In the genomic region with DNA sequence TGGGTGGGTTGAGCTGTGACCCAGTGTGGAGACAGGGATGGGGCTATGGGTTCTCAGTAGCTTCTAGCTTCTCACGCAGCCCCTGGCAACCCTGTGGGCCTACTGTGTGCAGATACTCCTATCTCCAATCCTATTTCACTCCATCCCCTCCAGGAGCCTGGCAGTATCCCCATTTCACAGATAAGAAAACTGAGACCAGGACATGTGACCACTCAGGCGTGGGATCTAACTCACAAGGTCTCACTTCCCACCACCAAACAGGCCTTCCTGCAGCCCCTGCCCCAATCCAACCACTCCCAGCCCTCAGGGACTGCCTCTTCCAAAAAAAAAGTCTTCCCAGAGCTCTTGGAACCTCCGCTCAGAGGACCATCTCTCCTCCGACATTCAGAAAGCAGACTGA, we compare ENCODE assay signal across 1 cellular context.
TF ChIP-seq lines count a peak whose summit lies in the region.

No MANE protein-coding gene starts in this region.

TF ChIP-seq in K562, 482 proteins besides CTCF, POLR2A, EP300 and RAD21:
- TF ChIP-seq ELF2 (CRISPR knock-in tag; IDR thresholded peaks at IDR 0.05) (no peak), NONO (IDR thresholded peaks at IDR 0.05; ENCODE audit: low read depth in 2 of 2, low read length in 1 of 2) (no peak), TCF7 (IDR thresholded peaks at IDR 0.05; ENCODE audit: borderline replicate concordance) (no peak), ZKSCAN1 (IDR thresholded peaks at IDR 0.05; ENCODE audit: low read depth, low read length) (peak; percentile 69; the same call in 1 of the 2 replicates), RBM25 (IDR thresholded peaks at IDR 0.05; ENCODE audit: low read depth, low read length, severe bottlenecking) (peak; percentile 34), ZC3H4 (CRISPR knock-in tag; IDR thresholded peaks at IDR 0.05; ENCODE audit: borderline replicate concordance) (no peak), BCOR (IDR thresholded peaks at IDR 0.05) (peak; percentile 59), RBM34 (IDR thresholded peaks at IDR 0.05; ENCODE audit: borderline replicate concordance, insufficient read depth, low read length) (no peak), CTBP1 (IDR thresholded peaks at IDR 0.05; ENCODE audit: borderline replicate concordance) (no peak), ZZZ3 (IDR thresholded peaks at IDR 0.05) (no peak), ETS2 (tag; IDR thresholded peaks at IDR 0.05; ENCODE audit: borderline replicate concordance, poor library complexity, severe bottlenecking) (no peak), ELF1 (tag; IDR thresholded peaks at IDR 0.05) (no peak), SAFB2 (IDR thresholded peaks at IDR 0.05; ENCODE audit: borderline replicate concordance, low read depth, low read length, severe bottlenecking) (no peak), MBD1 (CRISPR knock-in tag; IDR thresholded peaks at IDR 0.05) (no peak), ZNF239 (CRISPR knock-in tag; IDR thresholded peaks at IDR 0.05) (no peak), RFX7 (CRISPR knock-in tag; IDR thresholded peaks at IDR 0.05) (no peak), ZNF75A (CRISPR knock-in tag; IDR thresholded peaks at IDR 0.05) (no peak), DNMT1 (IDR thresholded peaks at IDR 0.05) (no peak)
- TF ChIP-seq, protein P1, sequence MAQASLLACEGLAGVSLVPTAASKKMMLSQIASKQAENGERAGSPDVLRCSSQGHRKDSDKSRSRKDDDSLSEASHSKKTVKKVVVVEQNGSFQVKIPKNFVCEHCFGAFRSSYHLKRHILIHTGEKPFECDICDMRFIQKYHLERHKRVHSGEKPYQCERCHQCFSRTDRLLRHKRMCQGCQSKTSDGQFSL (CRISPR knock-in tag; IDR thresholded peaks at IDR 0.05) = no peak
- TF ChIP-seq, protein P1 (tag; IDR thresholded peaks at IDR 0.05) = no peak
- TF ChIP-seq, protein P2, sequence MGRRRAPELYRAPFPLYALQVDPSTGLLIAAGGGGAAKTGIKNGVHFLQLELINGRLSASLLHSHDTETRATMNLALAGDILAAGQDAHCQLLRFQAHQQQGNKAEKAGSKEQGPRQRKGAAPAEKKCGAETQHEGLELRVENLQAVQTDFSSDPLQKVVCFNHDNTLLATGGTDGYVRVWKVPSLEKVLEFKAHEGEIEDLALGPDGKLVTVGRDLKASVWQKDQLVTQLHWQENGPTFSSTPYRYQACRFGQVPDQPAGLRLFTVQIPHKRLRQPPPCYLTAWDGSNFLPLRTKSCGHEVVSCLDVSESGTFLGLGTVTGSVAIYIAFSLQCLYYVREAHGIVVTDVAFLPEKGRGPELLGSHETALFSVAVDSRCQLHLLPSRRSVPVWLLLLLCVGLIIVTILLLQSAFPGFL (CRISPR knock-in tag; IDR thresholded peaks at IDR 0.05) = no peak
